1 cellular context compared by ENCODE assay signal in the genomic region with DNA sequence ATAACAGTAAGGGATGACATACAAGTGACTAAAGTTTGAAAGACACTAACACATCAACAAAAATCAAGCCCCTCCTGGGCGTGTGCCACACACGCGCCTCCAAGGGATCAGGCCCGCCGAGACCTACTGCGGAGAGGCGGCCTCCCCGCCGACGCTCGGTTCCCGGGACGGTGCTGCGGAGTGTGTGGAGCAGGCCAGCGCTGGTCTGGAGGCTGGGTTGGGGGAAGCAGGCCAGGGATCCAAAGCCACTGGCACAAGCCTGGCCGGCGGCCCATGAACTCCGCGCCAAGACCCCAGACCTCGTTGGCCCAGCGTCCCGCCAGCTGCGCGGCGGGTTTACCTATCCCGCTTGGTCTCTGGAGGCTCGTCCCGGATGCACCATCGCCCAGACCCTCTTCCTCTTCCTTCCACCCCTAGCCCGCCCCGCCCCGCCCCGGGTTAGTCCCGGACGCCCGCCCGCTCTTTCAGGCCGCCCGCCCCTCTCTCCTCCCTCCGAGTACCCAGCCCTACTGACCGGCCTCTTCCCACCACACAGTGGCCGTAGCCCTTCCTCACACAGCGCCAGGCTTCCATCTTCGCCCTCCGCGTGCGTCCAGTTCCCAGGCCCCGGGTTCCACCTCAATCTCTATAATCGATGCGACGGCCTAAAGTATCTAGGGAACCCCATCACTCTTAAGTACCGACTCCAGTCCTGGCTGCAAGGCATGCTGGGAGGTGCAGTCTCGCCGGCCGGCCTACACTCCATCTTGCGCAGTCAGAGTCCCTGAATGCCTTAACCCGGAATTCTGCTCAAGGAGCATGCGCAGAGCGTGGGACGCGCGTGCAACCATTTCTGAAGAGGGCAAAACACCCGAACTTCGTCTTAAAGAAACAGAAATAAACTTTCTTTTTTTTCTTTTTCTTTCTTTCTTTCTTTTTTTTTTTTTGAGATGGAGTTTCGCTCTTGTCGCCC.
TF ChIP-seq lines count a peak whose summit lies in the region.

A gene with protein sequence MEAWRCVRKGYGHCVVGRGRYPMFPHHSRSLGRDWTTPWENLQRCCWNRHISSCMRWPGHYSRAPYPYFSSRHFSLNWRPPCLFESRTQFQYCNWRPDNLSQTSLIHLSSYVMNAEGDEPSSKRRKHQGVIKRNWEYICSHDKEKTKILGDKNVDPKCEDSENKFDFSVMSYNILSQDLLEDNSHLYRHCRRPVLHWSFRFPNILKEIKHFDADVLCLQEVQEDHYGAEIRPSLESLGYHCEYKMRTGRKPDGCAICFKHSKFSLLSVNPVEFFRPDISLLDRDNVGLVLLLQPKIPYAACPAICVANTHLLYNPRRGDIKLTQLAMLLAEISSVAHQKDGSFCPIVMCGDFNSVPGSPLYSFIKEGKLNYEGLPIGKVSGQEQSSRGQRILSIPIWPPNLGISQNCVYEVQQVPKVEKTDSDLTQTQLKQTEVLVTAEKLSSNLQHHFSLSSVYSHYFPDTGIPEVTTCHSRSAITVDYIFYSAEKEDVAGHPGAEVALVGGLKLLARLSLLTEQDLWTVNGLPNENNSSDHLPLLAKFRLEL (minus strand): TSS at position 769 of the 952 bp plus-strand sequence. CDS start 196 bp downstream, at position 573.

TF ChIP-seq in K562, 482 proteins besides CTCF, POLR2A, EP300 and RAD21 (continued from another document and continues in another):
- TF ChIP-seq, protein P1, sequence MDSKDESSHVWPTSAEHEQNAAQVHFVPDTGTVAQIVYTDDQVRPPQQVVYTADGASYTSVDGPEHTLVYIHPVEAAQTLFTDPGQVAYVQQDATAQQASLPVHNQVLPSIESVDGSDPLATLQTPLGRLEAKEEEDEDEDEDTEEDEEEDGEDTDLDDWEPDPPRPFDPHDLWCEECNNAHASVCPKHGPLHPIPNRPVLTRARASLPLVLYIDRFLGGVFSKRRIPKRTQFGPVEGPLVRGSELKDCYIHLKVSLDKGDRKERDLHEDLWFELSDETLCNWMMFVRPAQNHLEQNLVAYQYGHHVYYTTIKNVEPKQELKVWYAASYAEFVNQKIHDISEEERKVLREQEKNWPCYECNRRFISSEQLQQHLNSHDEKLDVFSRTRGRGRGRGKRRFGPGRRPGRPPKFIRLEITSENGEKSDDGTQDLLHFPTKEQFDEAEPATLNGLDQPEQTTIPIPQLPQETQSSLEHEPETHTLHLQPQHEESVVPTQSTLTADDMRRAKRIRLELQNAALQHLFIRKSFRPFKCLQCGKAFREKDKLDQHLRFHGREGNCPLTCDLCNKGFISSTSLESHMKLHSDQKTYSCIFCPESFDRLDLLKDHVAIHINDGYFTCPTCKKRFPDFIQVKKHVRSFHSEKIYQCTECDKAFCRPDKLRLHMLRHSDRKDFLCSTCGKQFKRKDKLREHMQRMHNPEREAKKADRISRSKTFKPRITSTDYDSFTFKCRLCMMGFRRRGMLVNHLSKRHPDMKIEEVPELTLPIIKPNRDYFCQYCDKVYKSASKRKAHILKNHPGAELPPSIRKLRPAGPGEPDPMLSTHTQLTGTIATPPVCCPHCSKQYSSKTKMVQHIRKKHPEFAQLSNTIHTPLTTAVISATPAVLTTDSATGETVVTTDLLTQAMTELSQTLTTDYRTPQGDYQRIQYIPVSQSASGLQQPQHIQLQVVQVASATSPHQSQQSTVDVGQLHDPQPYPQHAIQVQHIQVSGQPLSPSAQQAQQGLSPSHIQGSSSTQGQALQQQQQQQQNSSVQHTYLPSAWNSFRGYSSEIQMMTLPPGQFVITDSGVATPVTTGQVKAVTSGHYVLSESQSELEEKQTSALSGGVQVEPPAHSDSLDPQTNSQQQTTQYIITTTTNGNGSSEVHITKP (IDR thresholded peaks at IDR 0.05; ENCODE audit: partially characterized antibody): peak; percentile 48
- TF ChIP-seq FOXM1 (IDR thresholded peaks at IDR 0.05; ENCODE audit: low read depth) (peak; percentile 75), FOXM1 (CRISPR knock-in tag; IDR thresholded peaks at IDR 0.05; ENCODE audit: low read depth) (peak; percentile 78), POLR2G (IDR thresholded peaks at IDR 0.05; ENCODE audit: low read depth, low read length) (peak; percentile 86), HDAC3 (IDR thresholded peaks at IDR 0.05; ENCODE audit: borderline replicate concordance, partially characterized antibody) (peak; percentile 4), ETV5 (CRISPR knock-in tag; IDR thresholded peaks at IDR 0.05; ENCODE audit: low read depth) (no peak), CBFA2T3 (IDR thresholded peaks at IDR 0.05) (no peak), LEF1 (IDR thresholded peaks at IDR 0.05) (no peak), SRSF3 (IDR thresholded peaks at IDR 0.05; ENCODE audit: insufficient read depth, low read length) (no peak), RFX5 (IDR thresholded peaks at IDR 0.05; ENCODE audit: low read depth, low read length) (no peak), COPS2 (conservative IDR thresholded peaks at IDR 0.05) (no peak), HDAC2 (IDR thresholded peaks at IDR 0.05) (peak; percentile 16; the same call in 1 of the 2 replicates), ZNF436 (CRISPR knock-in tag; IDR thresholded peaks at IDR 0.05) (no peak), RBM14 (IDR thresholded peaks at IDR 0.05; ENCODE audit: borderline replicate concordance, insufficient read depth, low read depth, low read length) (0 out of 2 replicates have a peak, but pooled peaks have one; percentile 31), PTBP1 (IDR thresholded peaks at IDR 0.05; ENCODE audit: low read depth, low read length) (no peak), RHOXF2B (CRISPR knock-in tag; conservative IDR thresholded peaks at IDR 0.05) (peak; percentile 26; the same call in 1 of the 2 replicates), SMARCB1 (IDR thresholded peaks at IDR 0.05; ENCODE audit: insufficient read length, low read depth) (peak; percentile 77), CHD2 (IDR thresholded peaks at IDR 0.05; ENCODE audit: low read depth, low read length) (no peak), WHSC1 (IDR thresholded peaks at IDR 0.05; ENCODE audit: low read length) (no peak), ZNF780A (CRISPR knock-in tag; IDR thresholded peaks at IDR 0.05) (no peak), POU5F1 (IDR thresholded peaks at IDR 0.05; ENCODE audit: borderline replicate concordance, low read depth, low read length, partially characterized antibody) (peak; percentile 60), ETS2 (tag; IDR thresholded peaks at IDR 0.05; ENCODE audit: borderline replicate concordance, poor library complexity, severe bottlenecking) (no peak), SP2 (IDR thresholded peaks at IDR 0.05; ENCODE audit: extremely low read depth, low read depth, low read length, poor library complexity, severe bottlenecking) (no peak), KLF10 (CRISPR knock-in tag; IDR thresholded peaks at IDR 0.05) (no peak), POLR2H (tag; IDR thresholded peaks at IDR 0.05; ENCODE audit: low read depth) (peak; percentile 65), ILF3 (IDR thresholded peaks at IDR 0.05; ENCODE audit: borderline replicate concordance) (no peak), TBP (optimal IDR thresholded peaks at IDR 0.05; ENCODE audit: low read depth, low read length) (peak; percentile 76), RBBP5 (IDR thresholded peaks at IDR 0.05; ENCODE audit: borderline replicate concordance, insufficient read depth, low read length, poor library complexity, severe bottlenecking) (peak; percentile 93), TCF7 (IDR thresholded peaks at IDR 0.05; ENCODE audit: borderline replicate concordance) (peak; percentile 45; the same call in 1 of the 2 replicates), RCOR1 (IDR thresholded peaks at IDR 0.05; ENCODE audit: borderline replicate concordance in 1 of 2, low read depth in 2 of 2, low read length in 2 of 2) (peak; percentile 65 to 67; a peak in 3 of 4 replicates), NFIX (CRISPR knock-in tag; IDR thresholded peaks at IDR 0.05; ENCODE audit: low read depth) (no peak), TRIM24 (IDR thresholded peaks at IDR 0.05) (no peak), TARDBP (IDR thresholded peaks at IDR 0.05) (no peak), KDM5B (IDR thresholded peaks at IDR 0.05; ENCODE audit: insufficient replicate concordance, low read depth, low read length) (peak; percentile 84), ZNF134 (CRISPR knock-in tag; conservative IDR thresholded peaks at IDR 0.05) (0 out of 2 replicates have a peak, but pooled peaks have one; percentile 32), ZNF444 (CRISPR knock-in tag; IDR thresholded peaks at IDR 0.05) (no peak), MTA2 (IDR thresholded peaks at IDR 0.05; ENCODE audit: low read depth) (no peak), SMC3 (conservative IDR thresholded peaks at IDR 0.05; ENCODE audit: insufficient read depth, low read depth, low read length) (0 out of 2 replicates have a peak, but pooled peaks have one; percentile 18), RFX1 (IDR thresholded peaks at IDR 0.05) (no peak; the same call in 1 of the 2 replicates), GTF2A2 (tag; IDR thresholded peaks at IDR 0.05) (no peak), FOXJ3 (CRISPR knock-in tag; IDR thresholded peaks at IDR 0.05) (no peak), BCOR (IDR thresholded peaks at IDR 0.05) (no peak), CCAR2 (IDR thresholded peaks at IDR 0.05; ENCODE audit: low read depth, low read length) (no peak), FIP1L1 (IDR thresholded peaks at IDR 0.05; ENCODE audit: low read depth, low read length, poor library complexity, severe bottlenecking) (peak; percentile 45), CXXC5 (CRISPR knock-in tag; IDR thresholded peaks at IDR 0.05) (peak; percentile 33)
- TF ChIP-seq, protein P2, sequence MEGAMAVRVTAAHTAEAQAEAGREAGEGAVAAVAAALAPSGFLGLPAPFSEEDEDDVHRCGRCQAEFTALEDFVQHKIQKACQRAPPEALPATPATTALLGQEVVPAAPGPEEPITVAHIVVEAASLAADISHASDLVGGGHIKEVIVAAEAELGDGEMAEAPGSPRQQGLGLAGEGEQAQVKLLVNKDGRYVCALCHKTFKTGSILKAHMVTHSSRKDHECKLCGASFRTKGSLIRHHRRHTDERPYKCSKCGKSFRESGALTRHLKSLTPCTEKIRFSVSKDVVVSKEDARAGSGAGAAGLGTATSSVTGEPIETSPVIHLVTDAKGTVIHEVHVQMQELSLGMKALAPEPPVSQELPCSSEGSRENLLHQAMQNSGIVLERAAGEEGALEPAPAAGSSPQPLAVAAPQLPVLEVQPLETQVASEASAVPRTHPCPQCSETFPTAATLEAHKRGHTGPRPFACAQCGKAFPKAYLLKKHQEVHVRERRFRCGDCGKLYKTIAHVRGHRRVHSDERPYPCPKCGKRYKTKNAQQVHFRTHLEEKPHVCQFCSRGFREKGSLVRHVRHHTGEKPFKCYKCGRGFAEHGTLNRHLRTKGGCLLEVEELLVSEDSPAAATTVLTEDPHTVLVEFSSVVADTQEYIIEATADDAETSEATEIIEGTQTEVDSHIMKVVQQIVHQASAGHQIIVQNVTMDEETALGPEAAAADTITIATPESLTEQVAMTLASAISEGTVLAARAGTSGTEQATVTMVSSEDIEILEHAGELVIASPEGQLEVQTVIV (CRISPR knock-in tag; IDR thresholded peaks at IDR 0.05; ENCODE audit: borderline replicate concordance): no peak
- TF ChIP-seq, protein P3, sequence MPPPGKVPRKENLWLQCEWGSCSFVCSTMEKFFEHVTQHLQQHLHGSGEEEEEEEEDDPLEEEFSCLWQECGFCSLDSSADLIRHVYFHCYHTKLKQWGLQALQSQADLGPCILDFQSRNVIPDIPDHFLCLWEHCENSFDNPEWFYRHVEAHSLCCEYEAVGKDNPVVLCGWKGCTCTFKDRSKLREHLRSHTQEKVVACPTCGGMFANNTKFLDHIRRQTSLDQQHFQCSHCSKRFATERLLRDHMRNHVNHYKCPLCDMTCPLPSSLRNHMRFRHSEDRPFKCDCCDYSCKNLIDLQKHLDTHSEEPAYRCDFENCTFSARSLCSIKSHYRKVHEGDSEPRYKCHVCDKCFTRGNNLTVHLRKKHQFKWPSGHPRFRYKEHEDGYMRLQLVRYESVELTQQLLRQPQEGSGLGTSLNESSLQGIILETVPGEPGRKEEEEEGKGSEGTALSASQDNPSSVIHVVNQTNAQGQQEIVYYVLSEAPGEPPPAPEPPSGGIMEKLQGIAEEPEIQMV (tag; conservative IDR thresholded peaks at IDR 0.05; ENCODE audit: low read depth): no peak
- TF ChIP-seq, protein P4, sequence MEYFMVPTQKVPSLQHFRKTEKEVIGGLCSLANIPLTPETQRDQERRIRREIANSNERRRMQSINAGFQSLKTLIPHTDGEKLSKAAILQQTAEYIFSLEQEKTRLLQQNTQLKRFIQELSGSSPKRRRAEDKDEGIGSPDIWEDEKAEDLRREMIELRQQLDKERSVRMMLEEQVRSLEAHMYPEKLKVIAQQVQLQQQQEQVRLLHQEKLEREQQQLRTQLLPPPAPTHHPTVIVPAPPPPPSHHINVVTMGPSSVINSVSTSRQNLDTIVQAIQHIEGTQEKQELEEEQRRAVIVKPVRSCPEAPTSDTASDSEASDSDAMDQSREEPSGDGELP (CRISPR knock-in tag; IDR thresholded peaks at IDR 0.05; ENCODE audit: borderline replicate concordance): peak; percentile 64
- TF ChIP-seq, protein P5, sequence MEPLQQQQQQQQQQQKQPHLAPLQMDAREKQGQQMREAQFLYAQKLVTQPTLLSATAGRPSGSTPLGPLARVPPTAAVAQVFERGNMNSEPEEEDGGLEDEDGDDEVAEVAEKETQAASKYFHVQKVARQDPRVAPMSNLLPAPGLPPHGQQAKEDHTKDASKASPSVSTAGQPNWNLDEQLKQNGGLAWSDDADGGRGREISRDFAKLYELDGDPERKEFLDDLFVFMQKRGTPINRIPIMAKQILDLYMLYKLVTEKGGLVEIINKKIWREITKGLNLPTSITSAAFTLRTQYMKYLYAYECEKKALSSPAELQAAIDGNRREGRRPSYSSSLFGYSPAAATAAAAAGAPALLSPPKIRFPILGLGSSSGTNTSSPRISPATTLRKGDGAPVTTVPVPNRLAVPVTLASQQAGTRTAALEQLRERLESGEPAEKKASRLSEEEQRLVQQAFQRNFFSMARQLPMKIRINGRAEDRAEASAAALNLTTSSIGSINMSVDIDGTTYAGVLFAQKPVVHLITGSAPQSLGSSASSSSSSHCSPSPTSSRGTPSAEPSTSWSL (CRISPR knock-in tag; IDR thresholded peaks at IDR 0.05; ENCODE audit: borderline replicate concordance): no peak
- TF ChIP-seq, protein P6, sequence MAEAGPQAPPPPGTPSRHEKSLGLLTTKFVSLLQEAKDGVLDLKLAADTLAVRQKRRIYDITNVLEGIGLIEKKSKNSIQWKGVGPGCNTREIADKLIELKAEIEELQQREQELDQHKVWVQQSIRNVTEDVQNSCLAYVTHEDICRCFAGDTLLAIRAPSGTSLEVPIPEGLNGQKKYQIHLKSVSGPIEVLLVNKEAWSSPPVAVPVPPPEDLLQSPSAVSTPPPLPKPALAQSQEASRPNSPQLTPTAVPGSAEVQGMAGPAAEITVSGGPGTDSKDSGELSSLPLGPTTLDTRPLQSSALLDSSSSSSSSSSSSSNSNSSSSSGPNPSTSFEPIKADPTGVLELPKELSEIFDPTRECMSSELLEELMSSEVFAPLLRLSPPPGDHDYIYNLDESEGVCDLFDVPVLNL (CRISPR knock-in tag; IDR thresholded peaks at IDR 0.05; ENCODE audit: low read depth): no peak
- TF ChIP-seq, protein P7, sequence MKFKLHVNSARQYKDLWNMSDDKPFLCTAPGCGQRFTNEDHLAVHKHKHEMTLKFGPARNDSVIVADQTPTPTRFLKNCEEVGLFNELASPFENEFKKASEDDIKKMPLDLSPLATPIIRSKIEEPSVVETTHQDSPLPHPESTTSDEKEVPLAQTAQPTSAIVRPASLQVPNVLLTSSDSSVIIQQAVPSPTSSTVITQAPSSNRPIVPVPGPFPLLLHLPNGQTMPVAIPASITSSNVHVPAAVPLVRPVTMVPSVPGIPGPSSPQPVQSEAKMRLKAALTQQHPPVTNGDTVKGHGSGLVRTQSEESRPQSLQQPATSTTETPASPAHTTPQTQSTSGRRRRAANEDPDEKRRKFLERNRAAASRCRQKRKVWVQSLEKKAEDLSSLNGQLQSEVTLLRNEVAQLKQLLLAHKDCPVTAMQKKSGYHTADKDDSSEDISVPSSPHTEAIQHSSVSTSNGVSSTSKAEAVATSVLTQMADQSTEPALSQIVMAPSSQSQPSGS (CRISPR knock-in tag; IDR thresholded peaks at IDR 0.05): no peak
